1 cellular context compared by ENCODE assay signal in the genomic region with DNA sequence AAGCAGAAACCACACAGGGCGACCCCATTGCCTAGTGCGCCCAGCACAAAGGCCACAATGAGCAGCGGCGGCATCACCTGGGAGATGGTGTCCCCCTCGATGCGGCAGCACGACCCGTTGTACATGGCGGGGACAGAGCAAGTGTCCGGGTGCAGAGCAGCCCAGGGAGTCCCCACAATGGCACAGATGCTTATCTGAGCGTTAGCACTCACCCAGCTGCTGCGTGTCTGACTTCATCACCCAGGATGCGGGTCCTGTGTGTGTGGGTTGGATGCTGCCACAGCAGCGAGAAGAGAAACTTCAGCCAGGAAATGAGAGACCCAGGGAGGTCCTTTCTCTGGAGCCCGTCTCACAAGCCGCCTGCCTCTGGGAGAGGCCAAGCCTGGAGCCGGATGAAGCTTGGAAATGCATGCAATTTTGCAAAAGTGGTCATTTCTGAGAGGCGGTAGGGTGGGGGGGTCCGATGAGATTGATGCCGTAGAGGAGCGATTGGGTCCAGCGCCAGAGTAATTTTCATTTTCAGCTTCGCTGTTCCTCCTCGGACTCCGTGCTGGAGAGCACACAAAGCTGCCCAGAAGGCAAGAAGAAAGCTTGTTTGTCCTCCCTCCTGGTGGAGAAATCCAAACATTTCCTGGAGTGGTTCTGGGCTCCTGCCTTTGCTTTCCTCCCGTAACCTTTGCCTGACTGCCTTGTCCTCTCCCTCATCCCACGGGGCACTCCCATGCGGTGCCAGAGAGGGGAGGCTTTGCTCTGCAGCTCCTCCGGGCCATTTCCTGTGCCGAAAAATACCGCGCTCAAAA.
TF ChIP-seq lines count a peak whose summit lies in the region.

A gene with protein sequence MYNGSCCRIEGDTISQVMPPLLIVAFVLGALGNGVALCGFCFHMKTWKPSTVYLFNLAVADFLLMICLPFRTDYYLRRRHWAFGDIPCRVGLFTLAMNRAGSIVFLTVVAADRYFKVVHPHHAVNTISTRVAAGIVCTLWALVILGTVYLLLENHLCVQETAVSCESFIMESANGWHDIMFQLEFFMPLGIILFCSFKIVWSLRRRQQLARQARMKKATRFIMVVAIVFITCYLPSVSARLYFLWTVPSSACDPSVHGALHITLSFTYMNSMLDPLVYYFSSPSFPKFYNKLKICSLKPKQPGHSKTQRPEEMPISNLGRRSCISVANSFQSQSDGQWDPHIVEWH (minus strand): TSS at position 630 of the 800 bp plus-strand sequence. CDS start 505 bp downstream, at position 125.

TF ChIP-seq in GM23338, 12 proteins besides CTCF, POLR2A, EP300 and RAD21 (continued from another document):
- TF ChIP-seq POLR2AphosphoS5 (IDR thresholded peaks at IDR 0.05; ENCODE audit: low read depth) (no peak), STAT1 (IDR thresholded peaks at IDR 0.05; ENCODE audit: unreplicated experiment) (no peak), EZH2 (IDR thresholded peaks at IDR 0.05; ENCODE audit: low read depth, unreplicated experiment) (no peak), NANOG (IDR thresholded peaks at IDR 0.05; ENCODE audit: borderline replicate concordance) (no peak)
- TF ChIP-seq, protein P1, sequence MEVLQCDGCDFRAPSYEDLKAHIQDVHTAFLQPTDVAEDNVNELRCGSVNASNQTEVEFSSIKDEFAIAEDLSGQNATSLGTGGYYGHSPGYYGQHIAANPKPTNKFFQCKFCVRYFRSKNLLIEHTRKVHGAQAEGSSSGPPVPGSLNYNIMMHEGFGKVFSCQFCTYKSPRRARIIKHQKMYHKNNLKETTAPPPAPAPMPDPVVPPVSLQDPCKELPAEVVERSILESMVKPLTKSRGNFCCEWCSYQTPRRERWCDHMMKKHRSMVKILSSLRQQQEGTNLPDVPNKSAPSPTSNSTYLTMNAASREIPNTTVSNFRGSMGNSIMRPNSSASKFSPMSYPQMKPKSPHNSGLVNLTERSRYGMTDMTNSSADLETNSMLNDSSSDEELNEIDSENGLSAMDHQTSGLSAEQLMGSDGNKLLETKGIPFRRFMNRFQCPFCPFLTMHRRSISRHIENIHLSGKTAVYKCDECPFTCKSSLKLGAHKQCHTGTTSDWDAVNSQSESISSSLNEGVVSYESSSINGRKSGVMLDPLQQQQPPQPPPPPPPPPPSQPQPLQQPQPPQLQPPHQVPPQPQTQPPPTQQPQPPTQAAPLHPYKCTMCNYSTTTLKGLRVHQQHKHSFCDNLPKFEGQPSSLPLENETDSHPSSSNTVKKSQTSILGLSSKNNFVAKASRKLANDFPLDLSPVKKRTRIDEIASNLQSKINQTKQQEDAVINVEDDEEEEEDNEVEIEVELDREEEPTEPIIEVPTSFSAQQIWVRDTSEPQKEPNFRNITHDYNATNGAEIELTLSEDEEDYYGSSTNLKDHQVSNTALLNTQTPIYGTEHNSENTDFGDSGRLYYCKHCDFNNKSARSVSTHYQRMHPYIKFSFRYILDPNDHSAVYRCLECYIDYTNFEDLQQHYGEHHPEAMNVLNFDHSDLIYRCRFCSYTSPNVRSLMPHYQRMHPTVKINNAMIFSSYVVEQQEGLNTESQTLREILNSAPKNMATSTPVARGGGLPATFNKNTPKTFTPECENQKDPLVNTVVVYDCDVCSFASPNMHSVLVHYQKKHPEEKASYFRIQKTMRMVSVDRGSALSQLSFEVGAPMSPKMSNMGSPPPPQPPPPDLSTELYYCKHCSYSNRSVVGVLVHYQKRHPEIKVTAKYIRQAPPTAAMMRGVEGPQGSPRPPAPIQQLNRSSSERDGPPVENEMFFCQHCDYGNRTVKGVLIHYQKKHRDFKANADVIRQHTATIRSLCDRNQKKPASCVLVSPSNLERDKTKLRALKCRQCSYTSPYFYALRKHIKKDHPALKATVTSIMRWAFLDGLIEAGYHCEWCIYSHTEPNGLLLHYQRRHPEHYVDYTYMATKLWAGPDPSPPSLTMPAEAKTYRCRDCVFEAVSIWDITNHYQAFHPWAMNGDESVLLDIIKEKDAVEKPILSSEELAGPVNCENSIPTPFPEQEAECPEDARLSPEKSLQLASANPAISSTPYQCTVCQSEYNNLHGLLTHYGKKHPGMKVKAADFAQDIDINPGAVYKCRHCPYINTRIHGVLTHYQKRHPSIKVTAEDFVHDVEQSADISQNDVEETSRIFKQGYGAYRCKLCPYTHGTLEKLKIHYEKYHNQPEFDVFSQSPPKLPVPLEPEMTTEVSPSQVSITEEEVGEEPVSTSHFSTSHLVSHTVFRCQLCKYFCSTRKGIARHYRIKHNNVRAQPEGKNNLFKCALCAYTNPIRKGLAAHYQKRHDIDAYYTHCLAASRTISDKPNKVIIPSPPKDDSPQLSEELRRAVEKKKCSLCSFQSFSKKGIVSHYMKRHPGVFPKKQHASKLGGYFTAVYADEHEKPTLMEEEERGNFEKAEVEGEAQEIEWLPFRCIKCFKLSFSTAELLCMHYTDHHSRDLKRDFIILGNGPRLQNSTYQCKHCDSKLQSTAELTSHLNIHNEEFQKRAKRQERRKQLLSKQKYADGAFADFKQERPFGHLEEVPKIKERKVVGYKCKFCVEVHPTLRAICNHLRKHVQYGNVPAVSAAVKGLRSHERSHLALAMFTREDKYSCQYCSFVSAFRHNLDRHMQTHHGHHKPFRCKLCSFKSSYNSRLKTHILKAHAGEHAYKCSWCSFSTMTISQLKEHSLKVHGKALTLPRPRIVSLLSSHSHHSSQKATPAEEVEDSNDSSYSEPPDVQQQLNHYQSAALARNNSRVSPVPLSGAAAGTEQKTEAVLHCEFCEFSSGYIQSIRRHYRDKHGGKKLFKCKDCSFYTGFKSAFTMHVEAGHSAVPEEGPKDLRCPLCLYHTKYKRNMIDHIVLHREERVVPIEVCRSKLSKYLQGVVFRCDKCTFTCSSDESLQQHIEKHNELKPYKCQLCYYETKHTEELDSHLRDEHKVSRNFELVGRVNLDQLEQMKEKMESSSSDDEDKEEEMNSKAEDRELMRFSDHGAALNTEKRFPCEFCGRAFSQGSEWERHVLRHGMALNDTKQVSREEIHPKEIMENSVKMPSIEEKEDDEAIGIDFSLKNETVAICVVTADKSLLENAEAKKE (CRISPR knock-in tag; IDR thresholded peaks at IDR 0.05) = no peak
TF ChIP-seq in GM23338: peak in this region for 0.
